Comparison of ENCODE assay signal across 8 cellular contexts in genomic region chr10:87082219-87082618, GRCh38. TPM values are rescaled to one million over a fixed set of nuclear protein-coding genes. Genes with fewer than 3 reads are reported as not detected.
DNase-seq lines count a peak whose midpoint lies in the region; ATAC-seq, FAIRE-seq and TF ChIP-seq lines count a peak whose summit lies in the region.
"Not testable (repeated sequence)": the region's sequence is repeated elsewhere in the genome, so short reads cannot be mapped to it uniquely, and the experiment has no call there.

No MANE protein-coding gene starts in this region.

- ATAC-seq in Right ventricle myocardium superior (ENCODE audit: poor library complexity) (peak; percentile 42), mucosa of descending colon (peak; percentile 34)

- TF ChIP-seq CTCF in adrenal gland (IDR thresholded peaks at IDR 0.05); dorsolateral prefrontal cortex (IDR thresholded peaks at IDR 0.05 in 54 of 56, conservative IDR thresholded peaks at IDR 0.05 in 2 of 56; ENCODE audit: low read depth in 1 of 56, partially characterized antibody in 56 of 56); mucosa of descending colon (IDR thresholded peaks at IDR 0.05); smooth muscle cell (IDR thresholded peaks at IDR 0.05; ENCODE audit: borderline replicate concordance, insufficient read depth, poor library complexity, severe bottlenecking): not testable (repeated sequence)

- H3K4me3 ChIP-seq in ACC112 (ENCODE audit: low read depth, low read length); SJSA1; adrenal gland; mucosa of descending colon; smooth muscle cell: not testable (repeated sequence)
- H3K4me3 ChIP-seq in dorsolateral prefrontal cortex, result peak overlapping the region in 1 of 59 donors; percentile 19

- H3K79me2 ChIP-seq in ACC112 (ENCODE audit: control insufficient read depth, insufficient read depth, low read length, unreplicated experiment) (peaks cover 36% of the 10 kb centered on the region), smooth muscle cell (ENCODE audit: low read depth) (peaks cover 49% of the 10 kb centered on the region)

- 46 to 69% (median 67%) methylated on average over 1 of the region's 1 CpG for WGBS in adrenal gland, 4 donors
- 38% methylated on average over 1 of the region's 1 CpG for WGBS in smooth muscle cell (ENCODE audit: low lambda C conversion rate)

- H2AFZ ChIP-seq in ACC112 (ENCODE audit: low read length, unreplicated experiment); smooth muscle cell (ENCODE audit: low read depth): not testable (repeated sequence)

- peak overlapping the region; percentile 60 for H3K4me2 ChIP-seq in smooth muscle cell

- peaks cover 37% of the 10 kb centered on the region for H3K4me1 ChIP-seq in ACC112 (ENCODE audit: control insufficient read depth, insufficient read depth, low read length, unreplicated experiment)
- peaks cover 29% of the 10 kb centered on the region for H3K4me1 ChIP-seq in SJSA1 (replicated peaks)
- peaks cover 14 to 32% of the 10 kb centered on the region in 2 donors for H3K4me1 ChIP-seq in adrenal gland (replicated peaks in 1 of 2)
- not testable (repeated sequence) for H3K4me1 ChIP-seq in mucosa of descending colon (ENCODE audit: low read depth)
- H3K4me1 ChIP-seq in smooth muscle cell (ENCODE audit: low read depth), result peaks cover 23% of the 10 kb centered on the region

- FAIRE-seq in H54 (lab: Jason Lieb, UNC), result peak; percentile 65

- intact Hi-C loops in adrenal gland (cut with DNase I); dorsolateral prefrontal cortex (cut with DNase I); Right ventricle myocardium superior (cut with DNase I); mucosa of descending colon (cut with DNase I, micrococcal nuclease): not testable (repeated sequence)

- peak overlapping the region; percentile 94 for H3K27ac ChIP-seq in ACC112 (ENCODE audit: low read depth, low read length)
- peak overlapping the region; percentile 94 for H3K27ac ChIP-seq in SJSA1
- H3K27ac ChIP-seq in adrenal gland, result peak overlapping the region in 4 of 5 donors; percentile 3 to 80 (median 37)
- peak overlapping the region in 39 of 59 donors; percentile 2 to 70 (median 35) for H3K27ac ChIP-seq in dorsolateral prefrontal cortex
- peak overlapping the region; percentile 95 for H3K27ac ChIP-seq in smooth muscle cell (ENCODE audit: low read depth)

- not testable (repeated sequence) for H3K36me3 ChIP-seq in ACC112 (ENCODE audit: insufficient read depth, low read length); SJSA1; adrenal gland (replicated peaks in 1 of 2); mucosa of descending colon (ENCODE audit: low read depth); smooth muscle cell (ENCODE audit: low read depth)

- not testable (repeated sequence) for H3F3A ChIP-seq in smooth muscle cell (ENCODE audit: low read depth)

- not testable (repeated sequence) for TF ChIP-seq POLR2A in H54 (IDR thresholded peaks at IDR 0.05; ENCODE audit: low read depth, low read length); adrenal gland (IDR thresholded peaks at IDR 0.05)

- peak overlapping the region; percentile 76 for H3K9ac ChIP-seq in smooth muscle cell (ENCODE audit: low read depth)

- H3K9me3 ChIP-seq in SJSA1 (replicated peaks); adrenal gland (replicated peaks in 1 of 3); mucosa of descending colon; smooth muscle cell (replicated peaks; ENCODE audit: low read depth): not testable (repeated sequence)

- not testable (repeated sequence) for DNase-seq in H54 (ENCODE audit: insufficient read length, low spot score); adrenal gland; dorsolateral prefrontal cortex; Right ventricle myocardium superior; mucosa of descending colon; smooth muscle cell (lab: John Stamatoyannopoulos, UW; ENCODE audit: unreplicated experiment)
- DNase-seq in SJSA1 (ENCODE audit: low read depth in 1 of 2, low spot score in 2 of 2), result peak in 1 of 2 experiments; percentile 85

- peaks cover 13% of the 10 kb centered on the region for H4K20me1 ChIP-seq in smooth muscle cell (ENCODE audit: low read depth)

- not testable (repeated sequence) for H3K27me3 ChIP-seq in ACC112 (ENCODE audit: insufficient read depth, low read length); SJSA1 (replicated peaks); adrenal gland; dorsolateral prefrontal cortex; smooth muscle cell (ENCODE audit: low read depth)

RNA-seq across cellular contexts. Expression of gene GLUD1, which starts 12.4 kb away (rescaled TPM):
- 176 and 177 TPM in 2 replicates for total RNA-seq in SJSA1 (2014; rRNA removed; shearing (Covaris generic))
- total RNA-seq in adrenal gland, result 100 to 1,000 TPM; 159 to 279 (median 212) TPM
- polyA plus RNA-seq in adrenal gland, result 100 to 1,000 TPM in 1 of 3 donors, 10 to 100 TPM in 2; 58.2 to 290 (median 80.9) TPM
- total RNA-seq in dorsolateral prefrontal cortex, result 100 to 1,000 TPM; 180 to 488 (median 250) TPM
- total RNA-seq in Right ventricle myocardium superior, result 101 TPM
- 100 to 1,000 TPM; 114 to 141 (median 131) TPM for total RNA-seq in mucosa of descending colon
- total RNA-seq in smooth muscle cell, result 119 and 138 TPM in 2 replicates
- 47.6 and 66.9 TPM in 2 replicates for polyA plus RNA-seq in smooth muscle cell

RNA-seq across cellular contexts. Expression of gene SHLD2, which starts 12.8 kb away (rescaled TPM):
- 40.3 and 46.2 TPM in 2 replicates for total RNA-seq in SJSA1 (2014; rRNA removed; shearing (Covaris generic))
- total RNA-seq in adrenal gland (10 to 100 TPM; 22.8 to 49.9 (median 38.8) TPM), dorsolateral prefrontal cortex (10 to 100 TPM in 117 of 120 experiments, 1 to 10 TPM in 3; 9.7 to 19.5 (median 13.7) TPM), Right ventricle myocardium superior (9.6 TPM), mucosa of descending colon (10 to 100 TPM; 28.0 to 32.2 (median 28.7) TPM), smooth muscle cell (20.0 and 22.6 TPM in 2 replicates)
- polyA plus RNA-seq in adrenal gland (10 to 100 TPM; 18.3 to 64.9 (median 31.5) TPM), smooth muscle cell (8.8 and 10.4 TPM in 2 replicates)

Comparison
In these comparisons a context has a peak if more than half of its experiments do, and no peak if none do; other contexts are left out.
1. H3K27ac ChIP-seq: peak in every context shown above with its lines; median percentile 95 in smooth muscle cell; 94 in ACC112; 94 in SJSA1; 37 in adrenal gland; 35 in dorsolateral prefrontal cortex.